In the genomic region with DNA sequence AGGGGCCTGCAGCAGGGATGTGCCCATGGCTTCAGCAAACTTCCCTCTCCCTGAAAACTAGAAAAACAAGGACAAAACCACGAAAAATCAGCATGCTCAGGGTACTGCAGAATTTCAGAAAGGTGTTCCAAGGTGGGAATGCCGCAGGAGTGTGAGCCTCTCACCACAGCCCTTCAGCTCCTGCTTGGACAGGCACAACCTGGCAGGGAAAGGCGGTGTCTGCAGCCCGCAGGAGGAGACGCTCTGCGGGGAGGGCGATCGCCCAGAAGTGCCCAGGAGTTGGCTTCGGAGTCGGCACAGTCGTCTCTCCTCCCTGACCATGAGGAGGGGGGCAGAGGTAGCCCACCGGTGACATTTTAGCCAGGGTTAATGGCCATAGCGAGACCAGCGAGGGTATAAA, we compare ENCODE assay signal across 18 cellular contexts. TPM values are rescaled to one million over a fixed set of nuclear protein-coding genes. Genes with fewer than 3 reads are reported as not detected.
DNase-seq lines count a peak whose midpoint lies in the region; FAIRE-seq and TF ChIP-seq lines count a peak whose summit lies in the region.
"Had no signal": no experiment of that assay in that cellular context is flagged by ENCODE, and none has a peak within 500 bp of the region (broad histone marks: within the 10 kb centered on the region; RNA-seq: fewer than 3 reads in every experiment).

No MANE protein-coding gene starts in this region.

- no peaks in the 10 kb centered on the region for H3K36me3 ChIP-seq in osteoblast (ENCODE audit: insufficient read depth, low read length)
- no peaks in the 10 kb centered on the region for H3K36me3 ChIP-seq in vagina

- H3K9me3 ChIP-seq in osteoblast (ENCODE audit: low read depth, low read length) (peaks cover 2% of the 10 kb centered on the region), vagina (no peaks in the 10 kb centered on the region)

- no peak overlapping the region for H3K27ac ChIP-seq in osteoblast (ENCODE audit: low read depth, low read length)
- no peak overlapping the region for H3K27ac ChIP-seq in vagina
- H3K27ac ChIP-seq: HL-60, KMS-11 had no signal

- TF ChIP-seq CTCF in osteoblast (IDR thresholded peaks at IDR 0.05; ENCODE audit: extremely low read depth, low read depth, low read length) (no peak), vagina (IDR thresholded peaks at IDR 0.05) (no peak)

- H3K4me1 ChIP-seq in osteoblast (ENCODE audit: insufficient read depth, low read length) (no peaks in the 10 kb centered on the region), vagina (no peaks in the 10 kb centered on the region)

- no peaks in the 10 kb centered on the region for H3K27me3 ChIP-seq in osteoblast (ENCODE audit: insufficient read depth, low read length)
- no peaks in the 10 kb centered on the region for H3K27me3 ChIP-seq in vagina

- TF ChIP-seq POLR2A in vagina (IDR thresholded peaks at IDR 0.05), result no peak

- peak; percentile 26 for DNase-seq in activated CD8-positive, alpha-beta memory T cell treated with anti-CD3 and anti-CD28 coated beads for 24 hours
- no peak for DNase-seq in activated CD8-positive, alpha-beta memory T cell treated with anti-CD3 and anti-CD28 coated beads, Interleukin-2, amount 50 U/mL, for 4 hours
- peak; percentile 38 for DNase-seq in islet precursor cell
- DNase-seq in osteoblast (ENCODE audit: insufficient read length, low spot score, missing footprints), result no peak
- DNase-seq in vagina (ENCODE audit: extremely low spot score in 2 of 2), result peak; percentile 58 to 87
- DNase-seq in frontal cortex (ENCODE audit: low spot score in 2 of 2), result no peak
- no peak for DNase-seq in NCI-H2107 treated with DMSO at 0.1 percent for 48 hours (lab: John Stamatoyannopoulos, UW; ENCODE audit: unreplicated experiment)
- DNase-seq in stimulated activated CD4-positive, alpha-beta T cell treated with anti-CD3 and anti-CD28 coated beads, Interleukin-15, amount 100 ng/mL, for 24 hours, result no peak
- DNase-seq: DMS 273 treated with DMSO at 0.1 percent for 48 hours, DND-41, H7, NCI-H1417 treated with DMSO at 0.1 percent for 48 hours, NCI-H1930, NCI-H446 treated with DMSO at 0.1 percent for 48 hours, NCI-H69 had no signal

- no peaks in the 10 kb centered on the region for H3K79me2 ChIP-seq in osteoblast (ENCODE audit: insufficient read depth, low read length)

- H4K20me1 ChIP-seq in osteoblast (ENCODE audit: insufficient read depth, low read length), result no peaks in the 10 kb centered on the region

- intact Hi-C loops in vagina (cut with DNase I), result no loop called here

- H2AFZ ChIP-seq in osteoblast (ENCODE audit: low read length), result no peak overlapping the region

- H3K4me3 ChIP-seq in osteoblast (ENCODE audit: insufficient read depth, low read length) (no peak overlapping the region), vagina (no peak overlapping the region)

- H3K4me2 ChIP-seq in osteoblast (ENCODE audit: insufficient read depth, low read length), result peak overlapping the region; percentile 23
- H3K4me2 ChIP-seq: KMS-11 had no signal

- no peak for FAIRE-seq in frontal cortex (lab: Jason Lieb, UNC)
- FAIRE-seq: RCC 7860 had no signal

RNA-seq across cellular contexts. Expression of a gene that starts 57.2 kb away (rescaled TPM):
- 15.0 and 15.9 TPM in 2 replicates for total RNA-seq in osteoblast
- 21.1 TPM for total RNA-seq in vagina
- total RNA-seq in frontal cortex, result 20.0 TPM

Comparison
In these comparisons a context has a peak if more than half of its experiments do, and no peak if none do; other contexts are left out.
1. DNase-seq: peak in activated CD8-positive, alpha-beta memory T cell treated with anti-CD3 and anti-CD28 coated beads for 24 hours (single experiment), islet precursor cell (single experiment) and vagina (2 of 2); none in activated CD8-positive, alpha-beta memory T cell treated with anti-CD3 and anti-CD28 coated beads, Interleukin-2, amount 50 U/mL, for 4 hours (single experiment), osteoblast (single experiment), frontal cortex (0 of 2), NCI-H2107 treated with DMSO at 0.1 percent for 48 hours (single experiment) and stimulated activated CD4-positive, alpha-beta T cell treated with anti-CD3 and anti-CD28 coated beads, Interleukin-15, amount 100 ng/mL, for 24 hours (single experiment).